12 cellular contexts compared by ENCODE assay signal in the genomic region with DNA sequence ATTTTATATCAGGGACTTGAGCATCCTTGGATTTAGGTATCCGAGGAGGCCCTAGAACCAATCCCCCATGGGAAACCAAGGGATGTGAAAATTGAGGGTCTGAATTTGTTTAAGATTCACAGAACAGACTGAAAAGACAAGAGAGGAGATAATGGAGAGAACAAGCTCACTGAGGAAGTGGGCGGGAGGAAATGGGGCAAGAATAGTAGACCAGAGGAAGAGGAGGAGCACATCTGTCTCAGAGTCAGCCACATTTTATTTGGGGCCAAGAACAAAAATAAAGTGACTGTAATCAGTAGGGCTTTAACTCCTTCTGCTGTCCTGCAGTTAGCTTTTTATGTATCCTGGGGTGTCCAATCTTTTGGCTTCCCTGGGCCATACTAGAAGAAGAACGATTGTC.
A peak's percentile ranks its signal among the peaks of the same experiment; 100 is the strongest.
DNase-seq lines count a peak whose midpoint lies in the region; ATAC-seq and TF ChIP-seq lines count a peak whose summit lies in the region.
"Had no signal": no experiment of that assay in that cellular context is flagged by ENCODE, and none has a peak within 500 bp of the region (broad histone marks: within the 10 kb centered on the region; RNA-seq: fewer than 3 reads in every experiment).

No MANE protein-coding gene starts in this region.

- TF ChIP-seq CTCF in WTC11 (IDR thresholded peaks at IDR 0.05) = no peak
- TF ChIP-seq CTCF in chondrocyte (IDR thresholded peaks at IDR 0.05) = no peak

- CTCF ChIA-PET in activated CD4-positive, alpha-beta T cell treated with anti-CD3 and anti-CD28 coated beads, Interleukin-2, amount 10 ng/mL, durations not matched to agents 7 days and 5 days (lab: Charles Lee) = interaction anchor here (0.6 to 1.6 kb wide), 7 partner anchors 9 to 133 kb away, joined by 3 to 5 read pairs (median 3); no protein-coding TSS in a partner anchor
- CTCF ChIA-PET in WTC11 (lab: Charles Lee) = interaction anchor here (1.9 kb wide), 1 partner anchor 151 kb away, joined by 8 read pairs; the partner anchor contains the start of gene HDDC3

- peak; percentile 54 for DNase-seq in activated CD4-positive, alpha-beta T cell treated with anti-CD3 and anti-CD28 coated beads, Interleukin-2, amount 10 ng/mL, durations not matched to agents 7 days and 5 days
- no peak for DNase-seq in activated CD4-positive, alpha-beta T cell treated with anti-CD3 and anti-CD28 coated beads, Interleukin-2, amount 50 U/mL, for 1 hour
- peak; percentile 81 to 83 for DNase-seq in Kasumi-1 (lab: John Stamatoyannopoulos, UW)
- DNase-seq in WTC11 (ENCODE audit: low spot score) = no peak
- DNase-seq in natural killer cell treated with Interleukin-12 subunit alpha and Interleukin-12 subunit beta and Interleukin-15 and Interleukin-18, amount 100 ng/mL, for 72 hours (ENCODE audit: low spot score) = peak; percentile 63
- no peak for DNase-seq in chondrocyte (ENCODE audit: low spot score)
- DNase-seq: activated T-cell treated with anti-CD3 and anti-CD28 coated beads, Interleukin-2, amount 50 U/mL, for 4 hours; DMS79 treated with DMSO at 0.1 percent for 48 hours; nucleus accumbens; uterus had no signal

- no peaks in the 10 kb centered on the region for H3K9me3 Mint-ChIP-seq in activated CD4-positive, alpha-beta T cell treated with anti-CD3 and anti-CD28 coated beads, Interleukin-2, amount 10 ng/mL, durations not matched to agents 7 days and 5 days
- H3K9me3 Mint-ChIP-seq in WTC11 (no peaks in the 10 kb centered on the region), chondrocyte (ENCODE audit: low read depth) (no peaks in the 10 kb centered on the region)
- peaks cover 3% of the 10 kb centered on the region for H3K9me3 Mint-ChIP-seq in natural killer cell treated with Interleukin-12 subunit alpha and Interleukin-12 subunit beta and Interleukin-15 and Interleukin-18, amount 100 ng/mL, for 72 hours

- H3K36me3 Mint-ChIP-seq in activated CD4-positive, alpha-beta T cell treated with anti-CD3 and anti-CD28 coated beads, Interleukin-2, amount 10 ng/mL, durations not matched to agents 7 days and 5 days (ENCODE audit: low read depth) = peaks cover 66% of the 10 kb centered on the region
- H3K36me3 Mint-ChIP-seq in WTC11 (peaks cover 30% of the 10 kb centered on the region), chondrocyte (ENCODE audit: low read depth) (no peaks in the 10 kb centered on the region)
- H3K36me3 Mint-ChIP-seq in natural killer cell treated with Interleukin-12 subunit alpha and Interleukin-12 subunit beta and Interleukin-15 and Interleukin-18, amount 100 ng/mL, for 72 hours = peaks cover 32% of the 10 kb centered on the region

- H3K27me3 Mint-ChIP-seq in activated CD4-positive, alpha-beta T cell treated with anti-CD3 and anti-CD28 coated beads, Interleukin-2, amount 10 ng/mL, durations not matched to agents 7 days and 5 days = no peaks in the 10 kb centered on the region
- H3K27me3 Mint-ChIP-seq in WTC11 (ENCODE audit: low read depth) (no peaks in the 10 kb centered on the region), chondrocyte (ENCODE audit: low read depth) (no peaks in the 10 kb centered on the region)
- H3K27me3 Mint-ChIP-seq in natural killer cell treated with Interleukin-12 subunit alpha and Interleukin-12 subunit beta and Interleukin-15 and Interleukin-18, amount 100 ng/mL, for 72 hours = no peaks in the 10 kb centered on the region

- H3K27ac Mint-ChIP-seq in activated CD4-positive, alpha-beta T cell treated with anti-CD3 and anti-CD28 coated beads, Interleukin-2, amount 10 ng/mL, durations not matched to agents 7 days and 5 days = peak overlapping the region; percentile 77
- H3K27ac Mint-ChIP-seq in WTC11 (peak overlapping the region; percentile 86; the same call in 1 of the 2 replicates), chondrocyte (ENCODE audit: unreplicated experiment) (no peak overlapping the region)
- peak overlapping the region; percentile 85 to 86 for H3K27ac Mint-ChIP-seq in natural killer cell treated with Interleukin-12 subunit alpha and Interleukin-12 subunit beta and Interleukin-15 and Interleukin-18, amount 100 ng/mL, for 72 hours

- POLR2A ChIA-PET in activated CD4-positive, alpha-beta T cell treated with anti-CD3 and anti-CD28 coated beads, Interleukin-2, amount 10 ng/mL, durations not matched to agents 7 days and 5 days (lab: Charles Lee) = no interaction called here
- POLR2A ChIA-PET in WTC11 (lab: Charles Lee) = no interaction called here

- H3K4me1 Mint-ChIP-seq in activated CD4-positive, alpha-beta T cell treated with anti-CD3 and anti-CD28 coated beads, Interleukin-2, amount 10 ng/mL, durations not matched to agents 7 days and 5 days = peaks cover 37% of the 10 kb centered on the region
- no peaks in the 10 kb centered on the region for H3K4me1 Mint-ChIP-seq in WTC11
- H3K4me1 Mint-ChIP-seq in natural killer cell treated with Interleukin-12 subunit alpha and Interleukin-12 subunit beta and Interleukin-15 and Interleukin-18, amount 100 ng/mL, for 72 hours (ENCODE audit: low read depth in 2 of 2) = peaks cover 22% of the 10 kb centered on the region in 2 donors
- H3K4me1 Mint-ChIP-seq in chondrocyte (ENCODE audit: low read depth) = peaks cover 5% of the 10 kb centered on the region

- ATAC-seq in WTC11 = no peak
- ATAC-seq in natural killer cell treated with Interleukin-12 subunit alpha and Interleukin-12 subunit beta and Interleukin-15 and Interleukin-18, amount 100 ng/mL, for 72 hours = peak; percentile 76
- no peak for ATAC-seq in HG03095 (IDR thresholded peaks at IDR 0.05; ENCODE audit: unreplicated experiment)
- no peak for ATAC-seq in HG02973 (IDR thresholded peaks at IDR 0.05; ENCODE audit: unreplicated experiment)
- ATAC-seq: activated T-cell treated with anti-CD3 and anti-CD28 coated beads, Interleukin-2, amount 50 U/mL, for 4 hours had no signal

- H3K4me3 Mint-ChIP-seq in activated CD4-positive, alpha-beta T cell treated with anti-CD3 and anti-CD28 coated beads, Interleukin-2, amount 10 ng/mL, durations not matched to agents 7 days and 5 days = peak overlapping the region; percentile 8
- no peak overlapping the region for H3K4me3 Mint-ChIP-seq in WTC11
- H3K4me3 Mint-ChIP-seq in natural killer cell treated with Interleukin-12 subunit alpha and Interleukin-12 subunit beta and Interleukin-15 and Interleukin-18, amount 100 ng/mL, for 72 hours = peak overlapping the region; percentile 66
- no peak overlapping the region for H3K4me3 Mint-ChIP-seq in chondrocyte (ENCODE audit: unreplicated experiment)
- H3K4me3 Mint-ChIP-seq: activated T-cell treated with anti-CD3 and anti-CD28 coated beads, Interleukin-2, amount 50 U/mL, for 4 hours had no signal

TF ChIP-seq in WTC11, 78 proteins besides CTCF, POLR2A, EP300 and RAD21:
- TF ChIP-seq, protein P1, sequence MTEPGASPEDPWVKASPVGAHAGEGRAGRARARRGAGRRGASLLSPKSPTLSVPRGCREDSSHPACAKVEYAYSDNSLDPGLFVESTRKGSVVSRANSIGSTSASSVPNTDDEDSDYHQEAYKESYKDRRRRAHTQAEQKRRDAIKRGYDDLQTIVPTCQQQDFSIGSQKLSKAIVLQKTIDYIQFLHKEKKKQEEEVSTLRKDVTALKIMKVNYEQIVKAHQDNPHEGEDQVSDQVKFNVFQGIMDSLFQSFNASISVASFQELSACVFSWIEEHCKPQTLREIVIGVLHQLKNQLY (CRISPR knock-in tag; IDR thresholded peaks at IDR 0.05) = no peak
- no peak for TF ChIP-seq MYBL2 (CRISPR knock-in tag; IDR thresholded peaks at IDR 0.05)
- no peak for TF ChIP-seq PREB (CRISPR knock-in tag; IDR thresholded peaks at IDR 0.05; ENCODE audit: borderline replicate concordance)
- no peak for TF ChIP-seq ZNF317 (CRISPR knock-in tag; IDR thresholded peaks at IDR 0.05; ENCODE audit: borderline replicate concordance, low read depth)
- TF ChIP-seq HMGA2 (CRISPR knock-in tag; IDR thresholded peaks at IDR 0.05) = no peak
- no peak for TF ChIP-seq ZBTB21 (CRISPR knock-in tag; IDR thresholded peaks at IDR 0.05; ENCODE audit: borderline replicate concordance)
- no peak for TF ChIP-seq GABPB1 (CRISPR knock-in tag; IDR thresholded peaks at IDR 0.05)
- TF ChIP-seq USF2 (CRISPR knock-in tag; IDR thresholded peaks at IDR 0.05) = no peak

Comparison
In these comparisons a context has a peak if more than half of its experiments do, and no peak if none do; other contexts are left out.
1. DNase-seq: peak in activated CD4-positive, alpha-beta T cell treated with anti-CD3 and anti-CD28 coated beads, Interleukin-2, amount 10 ng/mL, durations not matched to agents 7 days and 5 days (single experiment), Kasumi-1 (2 of 2) and natural killer cell treated with Interleukin-12 subunit alpha and Interleukin-12 subunit beta and Interleukin-15 and Interleukin-18, amount 100 ng/mL, for 72 hours (single experiment); none in activated CD4-positive, alpha-beta T cell treated with anti-CD3 and anti-CD28 coated beads, Interleukin-2, amount 50 U/mL, for 1 hour (single experiment), WTC11 (single experiment) and chondrocyte (single experiment).
2. H3K4me3 Mint-ChIP-seq: peak in activated CD4-positive, alpha-beta T cell treated with anti-CD3 and anti-CD28 coated beads, Interleukin-2, amount 10 ng/mL, durations not matched to agents 7 days and 5 days (single experiment) and natural killer cell treated with Interleukin-12 subunit alpha and Interleukin-12 subunit beta and Interleukin-15 and Interleukin-18, amount 100 ng/mL, for 72 hours (single experiment); none in WTC11 (single experiment) and chondrocyte (single experiment).
3. ATAC-seq: peak in natural killer cell treated with Interleukin-12 subunit alpha and Interleukin-12 subunit beta and Interleukin-15 and Interleukin-18, amount 100 ng/mL, for 72 hours (2 of 2); none in WTC11 (single experiment), HG03095 (single experiment) and HG02973 (single experiment).